In genomic region chr1:56189454-56189853, GRCh38 we compare ENCODE assay signal across 13 cellular contexts.
"Had no signal": no experiment of that assay in that cellular context is flagged by ENCODE, and none has a peak within 500 bp of the region (broad histone marks: within the 10 kb centered on the region; RNA-seq: fewer than 3 reads in every experiment).

No MANE protein-coding gene starts in this region.

- H3K27ac ChIP-seq: epithelial cell of prostate, neutrophil, pancreas, VCaP had no signal

- ATAC-seq: mucosa of descending colon; naive thymus-derived CD4-positive, alpha-beta T cell; pancreas; stimulated activated naive B cell treated with anti-CD40 and anti-IgM and Interleukin-4, amounts not matched to agents 10 μg/mL and 1 μg/mL and 100 μg/mL, for 72 hours had no signal

- DNase-seq: activated CD4-positive, alpha-beta T cell treated with anti-CD3 and anti-CD28 coated beads for 1 hour; activated CD4-positive, alpha-beta T cell treated with anti-CD3 and anti-CD28 coated beads, Interleukin-2, amount 50 U/mL, for 4 hours; glutamatergic neuron; kidney; left lung; mucosa of descending colon; naive thymus-derived CD4-positive, alpha-beta T cell; pancreas; stimulated activated naive B cell treated with anti-CD40 and anti-IgM and Interleukin-4, amounts not matched to agents 10 μg/mL and 1 μg/mL and 100 μg/mL, for 72 hours had no signal

- H3K36me3 ChIP-seq: left lung, neutrophil, pancreas had no signal

- H3K4me1 ChIP-seq: pancreas had no signal

- H3K4me3 ChIP-seq: left lung, mucosa of descending colon, pancreas had no signal

- H3K9me3 ChIP-seq: left lung, mucosa of descending colon, neutrophil, pancreas had no signal

- H3K27me3 ChIP-seq: left lung, neutrophil, pancreas had no signal

- FAIRE-seq: bronchial epithelial cell, kidney, pancreas had no signal
